In the genomic region with DNA sequence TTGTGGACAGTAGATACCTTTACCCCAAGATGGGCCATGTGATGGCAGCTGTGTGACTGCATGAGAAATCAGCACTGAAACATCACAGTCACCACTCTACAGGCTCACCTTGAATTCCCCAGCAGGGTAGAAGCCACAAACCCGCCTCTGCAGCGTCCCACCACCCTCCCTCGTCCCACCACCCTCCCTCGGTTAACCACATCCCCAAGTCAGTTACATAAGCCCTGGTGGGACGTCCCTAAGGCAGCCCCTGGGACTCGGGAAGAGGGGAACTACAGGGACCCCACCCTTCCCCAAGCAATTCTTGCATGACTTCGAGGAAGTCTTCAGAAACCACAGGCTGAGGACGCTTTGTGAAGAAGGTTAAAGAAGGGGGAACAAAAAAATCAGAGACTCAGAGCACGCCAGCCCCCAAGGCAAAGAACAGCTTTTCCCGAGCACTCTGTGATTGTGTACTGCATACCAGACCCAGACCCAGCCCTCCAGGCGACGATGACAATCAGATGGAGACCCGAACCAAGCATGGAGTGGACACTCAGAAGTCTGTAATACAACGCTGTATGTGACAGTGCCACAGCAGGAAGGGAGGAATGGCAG, we compare ENCODE assay signal across 8 cellular contexts.
DNase-seq lines count a peak whose midpoint lies in the region; ATAC-seq, FAIRE-seq and TF ChIP-seq lines count a peak whose summit lies in the region.

No MANE protein-coding gene starts in this region.

- H3K4me3 ChIP-seq in trophoblast cell (ENCODE audit: low read depth, low read length) = no peak overlapping the region

- H3K27me3 Mint-ChIP-seq in activated naive CD4-positive, alpha-beta T cell treated with anti-CD3 and anti-CD28 coated beads, Interleukin-2, amount 50 U/mL, for 24 hours = no peaks in the 10 kb centered on the region

- peak overlapping the region; percentile 74 for H3K18ac ChIP-seq in trophoblast cell (ENCODE audit: low read length)

- no peaks in the 10 kb centered on the region for H3K27me3 ChIP-seq in trophoblast cell (ENCODE audit: insufficient read depth, low read length)

- peak overlapping the region; percentile 88 for H3K27ac ChIP-seq in trophoblast cell (ENCODE audit: low read depth, low read length)

- no peaks in the 10 kb centered on the region for H3K9me3 ChIP-seq in trophoblast cell (ENCODE audit: insufficient read depth, low read depth, low read length)

- peak; percentile 44 for FAIRE-seq in GM12892 (lab: Jason Lieb, UNC)

- peaks cover 14% of the 10 kb centered on the region for H3K79me2 ChIP-seq in trophoblast cell (ENCODE audit: control insufficient read depth, insufficient read depth, low read length, poor library complexity)

- H3K14ac ChIP-seq in trophoblast cell (ENCODE audit: low read length) = peak overlapping the region; percentile 11

- H2BK120ac ChIP-seq in trophoblast cell (ENCODE audit: insufficient read depth, low read length, poor library complexity) = peak overlapping the region; percentile 1

- peaks cover 5% of the 10 kb centered on the region for H3K36me3 Mint-ChIP-seq in activated naive CD4-positive, alpha-beta T cell treated with anti-CD3 and anti-CD28 coated beads, Interleukin-2, amount 50 U/mL, for 24 hours

- no peak overlapping the region for H3K4me2 ChIP-seq in trophoblast cell (ENCODE audit: low read length)

- peak overlapping the region; percentile 72 for H4K8ac ChIP-seq in trophoblast cell (ENCODE audit: low read depth, low read length)

- no peak overlapping the region for H3K4ac ChIP-seq in trophoblast cell (ENCODE audit: low read depth, low read length)

- H3K4me1 ChIP-seq in trophoblast cell (ENCODE audit: control insufficient read depth in 1 of 2, insufficient read depth in 2 of 2, low read length in 2 of 2) = peaks cover 24 to 35% of the 10 kb centered on the region in 2 experiments

- H3K9ac ChIP-seq in trophoblast cell (ENCODE audit: low read length) = no peak overlapping the region

- H3K36me3 ChIP-seq in trophoblast cell (ENCODE audit: control insufficient read depth in 1 of 2, insufficient read depth in 2 of 2, low read length in 2 of 2) = peaks cover 30 to 32% of the 10 kb centered on the region in 2 experiments

- DNase-seq in GM12892 (ENCODE audit: insufficient read length) (peak; percentile 56), T-helper 1 cell (peak; percentile 70 to 91 (median 80)), trophoblast cell (peak in 1 of 2 donors; percentile 33), NCI-H1694 treated with DMSO at 0.1 percent for 48 hours (lab: John Stamatoyannopoulos, UW) (no peak), epidermal melanocyte (ENCODE audit: insufficient read length, low spot score) (no peak), iPS-NIHi11 (ENCODE audit: low spot score) (no peak)

- peak; percentile 73 for ATAC-seq in HG02852 (IDR thresholded peaks at IDR 0.05; ENCODE audit: unreplicated experiment)

- peak overlapping the region; percentile 42 for H2AFZ ChIP-seq in trophoblast cell (ENCODE audit: insufficient read depth, low read length, poor library complexity)

- H3K23ac ChIP-seq in trophoblast cell (ENCODE audit: low read length) = no peak overlapping the region

- H2BK5ac ChIP-seq in trophoblast cell (ENCODE audit: low read depth, low read length, poor library complexity) = peak overlapping the region; percentile 77

- H4K91ac ChIP-seq in trophoblast cell (ENCODE audit: low read depth, low read length) = peak overlapping the region; percentile 82

- H3K4me1 Mint-ChIP-seq in activated naive CD4-positive, alpha-beta T cell treated with anti-CD3 and anti-CD28 coated beads, Interleukin-2, amount 50 U/mL, for 24 hours = peaks cover 83% of the 10 kb centered on the region

- H3K79me1 ChIP-seq in trophoblast cell (ENCODE audit: low read length) = peaks cover 36% of the 10 kb centered on the region

- peak overlapping the region; percentile 94 for H3K27ac Mint-ChIP-seq in activated naive CD4-positive, alpha-beta T cell treated with anti-CD3 and anti-CD28 coated beads, Interleukin-2, amount 50 U/mL, for 24 hours

- no peaks in the 10 kb centered on the region for H3K9me3 Mint-ChIP-seq in activated naive CD4-positive, alpha-beta T cell treated with anti-CD3 and anti-CD28 coated beads, Interleukin-2, amount 50 U/mL, for 24 hours

- no CpG with 5 or more reads among the region's 14 CpGs for WGBS in trophoblast cell (ENCODE audit: extremely low coverage, insufficient coverage, insufficient read length)

- H2BK12ac ChIP-seq in trophoblast cell (ENCODE audit: low read length) = peak overlapping the region; percentile 3

- peak overlapping the region; percentile 76 for H3K4me3 Mint-ChIP-seq in activated naive CD4-positive, alpha-beta T cell treated with anti-CD3 and anti-CD28 coated beads, Interleukin-2, amount 50 U/mL, for 24 hours

- H4K12ac ChIP-seq in trophoblast cell (ENCODE audit: low read depth, low read length) = no peak overlapping the region

- no peak overlapping the region for H2AK5ac ChIP-seq in trophoblast cell (ENCODE audit: low read length)

- TF ChIP-seq POLR2A in GM12892 (IDR thresholded peaks at IDR 0.05; ENCODE audit: low read depth, low read length) = no peak

Comparison
In these comparisons a context has a peak if more than half of its experiments do, and no peak if none do; other contexts are left out.
1. DNase-seq: peak in GM12892 (single experiment) and T-helper 1 cell (5 of 5); none in NCI-H1694 treated with DMSO at 0.1 percent for 48 hours (single experiment), epidermal melanocyte (single experiment) and iPS-NIHi11 (single experiment).